Comparison of ENCODE assay signal across 1 cellular context in the genomic region with DNA sequence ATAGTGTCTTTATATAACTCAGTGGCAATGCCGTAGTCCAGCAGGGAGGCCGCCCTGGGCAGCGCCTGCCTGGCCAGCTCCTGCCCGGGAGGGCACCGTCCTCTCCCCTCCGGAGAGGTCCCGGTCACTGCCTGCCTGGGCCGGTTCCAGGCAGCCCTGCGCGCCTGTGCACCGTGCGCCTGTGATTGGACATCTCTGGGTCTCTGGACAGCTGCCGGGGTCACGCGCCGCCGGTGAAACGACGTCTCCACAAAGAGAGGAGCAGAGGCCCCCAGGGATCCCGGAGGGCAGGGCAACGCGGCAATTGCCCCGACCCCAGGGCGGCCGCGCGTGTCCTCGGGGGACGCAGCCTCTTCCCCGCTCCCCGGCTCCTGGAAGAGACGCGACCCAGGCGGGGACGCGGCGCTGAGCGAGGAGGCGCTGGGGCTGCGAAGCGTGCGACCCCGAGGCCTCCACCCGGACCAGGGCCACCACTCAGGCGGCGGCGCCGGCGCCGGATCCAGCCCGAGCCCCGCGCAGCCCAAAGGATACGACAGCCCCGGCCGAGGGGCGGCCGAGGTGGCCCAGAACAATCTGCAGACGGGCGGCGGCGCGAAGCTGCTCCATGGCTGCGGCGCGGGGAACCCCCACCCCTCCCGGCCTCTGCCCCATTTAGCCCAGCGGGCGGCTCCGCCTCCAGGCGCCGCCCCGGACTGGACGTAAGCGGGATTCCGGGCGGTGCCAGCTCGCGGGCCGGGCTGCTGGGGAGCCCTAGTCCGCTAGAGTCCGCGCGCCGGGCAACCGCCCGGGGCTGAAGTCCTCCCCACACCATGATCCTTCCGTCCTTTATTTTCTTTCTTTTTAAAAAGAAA.
A peak's percentile ranks its signal among the peaks of the same experiment; 100 is the strongest.
TF ChIP-seq lines count a peak whose summit lies in the region.

A gene (minus strand): TSS at position 628 of the 851 bp plus-strand sequence. CDS start 22 bp downstream, at position 606.

TF ChIP-seq in HepG2, 621 proteins besides CTCF, POLR2A, EP300 and RAD21 (continued from another document and continues in another):
- TF ChIP-seq, protein P1, sequence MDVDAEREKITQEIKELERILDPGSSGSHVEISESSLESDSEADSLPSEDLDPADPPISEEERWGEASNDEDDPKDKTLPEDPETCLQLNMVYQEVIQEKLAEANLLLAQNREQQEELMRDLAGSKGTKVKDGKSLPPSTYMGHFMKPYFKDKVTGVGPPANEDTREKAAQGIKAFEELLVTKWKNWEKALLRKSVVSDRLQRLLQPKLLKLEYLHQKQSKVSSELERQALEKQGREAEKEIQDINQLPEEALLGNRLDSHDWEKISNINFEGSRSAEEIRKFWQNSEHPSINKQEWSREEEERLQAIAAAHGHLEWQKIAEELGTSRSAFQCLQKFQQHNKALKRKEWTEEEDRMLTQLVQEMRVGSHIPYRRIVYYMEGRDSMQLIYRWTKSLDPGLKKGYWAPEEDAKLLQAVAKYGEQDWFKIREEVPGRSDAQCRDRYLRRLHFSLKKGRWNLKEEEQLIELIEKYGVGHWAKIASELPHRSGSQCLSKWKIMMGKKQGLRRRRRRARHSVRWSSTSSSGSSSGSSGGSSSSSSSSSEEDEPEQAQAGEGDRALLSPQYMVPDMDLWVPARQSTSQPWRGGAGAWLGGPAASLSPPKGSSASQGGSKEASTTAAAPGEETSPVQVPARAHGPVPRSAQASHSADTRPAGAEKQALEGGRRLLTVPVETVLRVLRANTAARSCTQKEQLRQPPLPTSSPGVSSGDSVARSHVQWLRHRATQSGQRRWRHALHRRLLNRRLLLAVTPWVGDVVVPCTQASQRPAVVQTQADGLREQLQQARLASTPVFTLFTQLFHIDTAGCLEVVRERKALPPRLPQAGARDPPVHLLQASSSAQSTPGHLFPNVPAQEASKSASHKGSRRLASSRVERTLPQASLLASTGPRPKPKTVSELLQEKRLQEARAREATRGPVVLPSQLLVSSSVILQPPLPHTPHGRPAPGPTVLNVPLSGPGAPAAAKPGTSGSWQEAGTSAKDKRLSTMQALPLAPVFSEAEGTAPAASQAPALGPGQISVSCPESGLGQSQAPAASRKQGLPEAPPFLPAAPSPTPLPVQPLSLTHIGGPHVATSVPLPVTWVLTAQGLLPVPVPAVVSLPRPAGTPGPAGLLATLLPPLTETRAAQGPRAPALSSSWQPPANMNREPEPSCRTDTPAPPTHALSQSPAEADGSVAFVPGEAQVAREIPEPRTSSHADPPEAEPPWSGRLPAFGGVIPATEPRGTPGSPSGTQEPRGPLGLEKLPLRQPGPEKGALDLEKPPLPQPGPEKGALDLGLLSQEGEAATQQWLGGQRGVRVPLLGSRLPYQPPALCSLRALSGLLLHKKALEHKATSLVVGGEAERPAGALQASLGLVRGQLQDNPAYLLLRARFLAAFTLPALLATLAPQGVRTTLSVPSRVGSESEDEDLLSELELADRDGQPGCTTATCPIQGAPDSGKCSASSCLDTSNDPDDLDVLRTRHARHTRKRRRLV (CRISPR knock-in tag; IDR thresholded peaks at IDR 0.05) = no peak
- no peak for TF ChIP-seq CEBPG (CRISPR knock-in tag; IDR thresholded peaks at IDR 0.05)
- TF ChIP-seq, protein P2, sequence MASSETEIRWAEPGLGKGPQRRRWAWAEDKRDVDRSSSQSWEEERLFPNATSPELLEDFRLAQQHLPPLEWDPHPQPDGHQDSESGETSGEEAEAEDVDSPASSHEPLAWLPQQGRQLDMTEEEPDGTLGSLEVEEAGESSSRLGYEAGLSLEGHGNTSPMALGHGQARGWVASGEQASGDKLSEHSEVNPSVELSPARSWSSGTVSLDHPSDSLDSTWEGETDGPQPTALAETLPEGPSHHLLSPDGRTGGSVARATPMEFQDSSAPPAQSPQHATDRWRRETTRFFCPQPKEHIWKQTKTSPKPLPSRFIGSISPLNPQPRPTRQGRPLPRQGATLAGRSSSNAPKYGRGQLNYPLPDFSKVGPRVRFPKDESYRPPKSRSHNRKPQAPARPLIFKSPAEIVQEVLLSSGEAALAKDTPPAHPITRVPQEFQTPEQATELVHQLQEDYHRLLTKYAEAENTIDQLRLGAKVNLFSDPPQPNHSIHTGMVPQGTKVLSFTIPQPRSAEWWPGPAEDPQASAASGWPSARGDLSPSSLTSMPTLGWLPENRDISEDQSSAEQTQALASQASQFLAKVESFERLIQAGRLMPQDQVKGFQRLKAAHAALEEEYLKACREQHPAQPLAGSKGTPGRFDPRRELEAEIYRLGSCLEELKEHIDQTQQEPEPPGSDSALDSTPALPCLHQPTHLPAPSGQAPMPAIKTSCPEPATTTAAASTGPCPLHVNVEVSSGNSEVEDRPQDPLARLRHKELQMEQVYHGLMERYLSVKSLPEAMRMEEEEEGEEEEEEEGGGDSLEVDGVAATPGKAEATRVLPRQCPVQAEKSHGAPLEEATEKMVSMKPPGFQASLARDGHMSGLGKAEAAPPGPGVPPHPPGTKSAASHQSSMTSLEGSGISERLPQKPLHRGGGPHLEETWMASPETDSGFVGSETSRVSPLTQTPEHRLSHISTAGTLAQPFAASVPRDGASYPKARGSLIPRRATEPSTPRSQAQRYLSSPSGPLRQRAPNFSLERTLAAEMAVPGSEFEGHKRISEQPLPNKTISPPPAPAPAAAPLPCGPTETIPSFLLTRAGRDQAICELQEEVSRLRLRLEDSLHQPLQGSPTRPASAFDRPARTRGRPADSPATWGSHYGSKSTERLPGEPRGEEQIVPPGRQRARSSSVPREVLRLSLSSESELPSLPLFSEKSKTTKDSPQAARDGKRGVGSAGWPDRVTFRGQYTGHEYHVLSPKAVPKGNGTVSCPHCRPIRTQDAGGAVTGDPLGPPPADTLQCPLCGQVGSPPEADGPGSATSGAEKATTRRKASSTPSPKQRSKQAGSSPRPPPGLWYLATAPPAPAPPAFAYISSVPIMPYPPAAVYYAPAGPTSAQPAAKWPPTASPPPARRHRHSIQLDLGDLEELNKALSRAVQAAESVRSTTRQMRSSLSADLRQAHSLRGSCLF (CRISPR knock-in tag; IDR thresholded peaks at IDR 0.05; ENCODE audit: borderline replicate concordance) = no peak; the same call in 1 of the 2 replicates
- peak; percentile 24 for TF ChIP-seq ARNTL (CRISPR knock-in tag; IDR thresholded peaks at IDR 0.05)
- TF ChIP-seq HDAC6 (IDR thresholded peaks at IDR 0.05; ENCODE audit: low read depth, low read length) = no peak
- 0 out of 2 replicates have a peak, but pooled peaks have one; percentile 11 for TF ChIP-seq MLLT10 (CRISPR knock-in tag; IDR thresholded peaks at IDR 0.05)
- TF ChIP-seq, protein P3, sequence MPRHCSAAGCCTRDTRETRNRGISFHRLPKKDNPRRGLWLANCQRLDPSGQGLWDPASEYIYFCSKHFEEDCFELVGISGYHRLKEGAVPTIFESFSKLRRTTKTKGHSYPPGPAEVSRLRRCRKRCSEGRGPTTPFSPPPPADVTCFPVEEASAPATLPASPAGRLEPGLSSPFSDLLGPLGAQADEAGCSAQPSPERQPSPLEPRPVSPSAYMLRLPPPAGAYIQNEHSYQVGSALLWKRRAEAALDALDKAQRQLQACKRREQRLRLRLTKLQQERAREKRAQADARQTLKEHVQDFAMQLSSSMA (CRISPR knock-in tag; IDR thresholded peaks at IDR 0.05) = 0 out of 2 replicates have a peak, but pooled peaks have one; percentile 47
- TF ChIP-seq ZNF619 (CRISPR knock-in tag; IDR thresholded peaks at IDR 0.05) = no peak
- no peak for TF ChIP-seq NFE2 (CRISPR knock-in tag; IDR thresholded peaks at IDR 0.05)
- TF ChIP-seq, protein P4, sequence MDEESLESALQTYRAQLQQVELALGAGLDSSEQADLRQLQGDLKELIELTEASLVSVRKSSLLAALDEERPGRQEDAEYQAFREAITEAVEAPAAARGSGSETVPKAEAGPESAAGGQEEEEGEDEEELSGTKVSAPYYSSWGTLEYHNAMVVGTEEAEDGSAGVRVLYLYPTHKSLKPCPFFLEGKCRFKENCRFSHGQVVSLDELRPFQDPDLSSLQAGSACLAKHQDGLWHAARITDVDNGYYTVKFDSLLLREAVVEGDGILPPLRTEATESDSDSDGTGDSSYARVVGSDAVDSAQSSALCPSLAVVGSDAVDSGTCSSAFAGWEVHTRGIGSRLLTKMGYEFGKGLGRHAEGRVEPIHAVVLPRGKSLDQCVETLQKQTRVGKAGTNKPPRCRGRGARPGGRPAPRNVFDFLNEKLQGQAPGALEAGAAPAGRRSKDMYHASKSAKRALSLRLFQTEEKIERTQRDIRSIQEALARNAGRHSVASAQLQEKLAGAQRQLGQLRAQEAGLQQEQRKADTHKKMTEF (CRISPR knock-in tag; IDR thresholded peaks at IDR 0.05) = peak; percentile 80
- TF ChIP-seq KDM4B (CRISPR knock-in tag; IDR thresholded peaks at IDR 0.05) = 0 out of 2 replicates have a peak, but pooled peaks have one; percentile 29
- TF ChIP-seq ATF1 (CRISPR knock-in tag; IDR thresholded peaks at IDR 0.05) = no peak
- peak; percentile 79 for TF ChIP-seq YEATS4 (CRISPR knock-in tag; IDR thresholded peaks at IDR 0.05; ENCODE audit: borderline replicate concordance)
- TF ChIP-seq NR2F1 (CRISPR knock-in tag; IDR thresholded peaks at IDR 0.05) = no peak
- TF ChIP-seq, protein P5, sequence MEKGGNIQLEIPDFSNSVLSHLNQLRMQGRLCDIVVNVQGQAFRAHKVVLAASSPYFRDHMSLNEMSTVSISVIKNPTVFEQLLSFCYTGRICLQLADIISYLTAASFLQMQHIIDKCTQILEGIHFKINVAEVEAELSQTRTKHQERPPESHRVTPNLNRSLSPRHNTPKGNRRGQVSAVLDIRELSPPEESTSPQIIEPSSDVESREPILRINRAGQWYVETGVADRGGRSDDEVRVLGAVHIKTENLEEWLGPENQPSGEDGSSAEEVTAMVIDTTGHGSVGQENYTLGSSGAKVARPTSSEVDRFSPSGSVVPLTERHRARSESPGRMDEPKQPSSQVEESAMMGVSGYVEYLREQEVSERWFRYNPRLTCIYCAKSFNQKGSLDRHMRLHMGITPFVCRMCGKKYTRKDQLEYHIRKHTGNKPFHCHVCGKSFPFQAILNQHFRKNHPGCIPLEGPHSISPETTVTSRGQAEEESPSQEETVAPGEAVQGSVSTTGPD (CRISPR knock-in tag; IDR thresholded peaks at IDR 0.05) = no peak
- TF ChIP-seq ZNF382 (CRISPR knock-in tag; IDR thresholded peaks at IDR 0.05; ENCODE audit: borderline replicate concordance) = no peak
- TF ChIP-seq, protein P6, sequence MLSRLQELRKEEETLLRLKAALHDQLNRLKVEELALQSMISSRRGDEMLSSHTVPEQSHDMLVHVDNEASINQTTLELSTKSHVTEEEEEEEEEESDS (CRISPR knock-in tag; IDR thresholded peaks at IDR 0.05; ENCODE audit: borderline replicate concordance) = no peak
- TF ChIP-seq ZBTB20 (CRISPR knock-in tag; IDR thresholded peaks at IDR 0.05; ENCODE audit: borderline replicate concordance, low read depth) = no peak
- peak; percentile 81 for TF ChIP-seq ZNF788 (CRISPR knock-in tag; IDR thresholded peaks at IDR 0.05; ENCODE audit: borderline replicate concordance)
- no peak for TF ChIP-seq ZNF672 (CRISPR knock-in tag; IDR thresholded peaks at IDR 0.05)
- TF ChIP-seq, protein P7, sequence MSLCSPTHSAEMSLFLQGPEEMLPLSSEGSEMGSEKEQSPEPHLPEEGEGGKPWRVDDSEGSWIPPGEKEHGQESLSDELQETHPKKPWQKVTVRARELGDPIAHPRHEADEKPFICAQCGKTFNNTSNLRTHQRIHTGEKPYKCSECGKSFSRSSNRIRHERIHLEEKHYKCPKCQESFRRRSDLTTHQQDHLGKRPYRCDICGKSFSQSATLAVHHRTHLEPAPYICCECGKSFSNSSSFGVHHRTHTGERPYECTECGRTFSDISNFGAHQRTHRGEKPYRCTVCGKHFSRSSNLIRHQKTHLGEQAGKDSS (CRISPR knock-in tag; IDR thresholded peaks at IDR 0.05; ENCODE audit: borderline replicate concordance, low read depth) = no peak; the same call in 1 of the 2 replicates
- peak; percentile 83 for TF ChIP-seq HNRNPK (IDR thresholded peaks at IDR 0.05; ENCODE audit: low read depth, low read length, poor library complexity, severe bottlenecking)
- 0 out of 2 replicates have a peak, but pooled peaks have one; percentile 64 for TF ChIP-seq ZSCAN12 (CRISPR knock-in tag; IDR thresholded peaks at IDR 0.05)
- no peak for TF ChIP-seq ZNF75D (CRISPR knock-in tag; IDR thresholded peaks at IDR 0.05; ENCODE audit: borderline replicate concordance)
- 0 out of 2 replicates have a peak, but pooled peaks have one; percentile 61 for TF ChIP-seq BRCA1 (CRISPR knock-in tag; IDR thresholded peaks at IDR 0.05)
- peak; percentile 39; the same call in 1 of the 2 replicates for TF ChIP-seq KLF6 (CRISPR knock-in tag; IDR thresholded peaks at IDR 0.05)
- no peak for TF ChIP-seq SSRP1 (CRISPR knock-in tag; IDR thresholded peaks at IDR 0.05)
- TF ChIP-seq BCL6 (CRISPR knock-in tag; IDR thresholded peaks at IDR 0.05) = no peak
- TF ChIP-seq, protein P8, sequence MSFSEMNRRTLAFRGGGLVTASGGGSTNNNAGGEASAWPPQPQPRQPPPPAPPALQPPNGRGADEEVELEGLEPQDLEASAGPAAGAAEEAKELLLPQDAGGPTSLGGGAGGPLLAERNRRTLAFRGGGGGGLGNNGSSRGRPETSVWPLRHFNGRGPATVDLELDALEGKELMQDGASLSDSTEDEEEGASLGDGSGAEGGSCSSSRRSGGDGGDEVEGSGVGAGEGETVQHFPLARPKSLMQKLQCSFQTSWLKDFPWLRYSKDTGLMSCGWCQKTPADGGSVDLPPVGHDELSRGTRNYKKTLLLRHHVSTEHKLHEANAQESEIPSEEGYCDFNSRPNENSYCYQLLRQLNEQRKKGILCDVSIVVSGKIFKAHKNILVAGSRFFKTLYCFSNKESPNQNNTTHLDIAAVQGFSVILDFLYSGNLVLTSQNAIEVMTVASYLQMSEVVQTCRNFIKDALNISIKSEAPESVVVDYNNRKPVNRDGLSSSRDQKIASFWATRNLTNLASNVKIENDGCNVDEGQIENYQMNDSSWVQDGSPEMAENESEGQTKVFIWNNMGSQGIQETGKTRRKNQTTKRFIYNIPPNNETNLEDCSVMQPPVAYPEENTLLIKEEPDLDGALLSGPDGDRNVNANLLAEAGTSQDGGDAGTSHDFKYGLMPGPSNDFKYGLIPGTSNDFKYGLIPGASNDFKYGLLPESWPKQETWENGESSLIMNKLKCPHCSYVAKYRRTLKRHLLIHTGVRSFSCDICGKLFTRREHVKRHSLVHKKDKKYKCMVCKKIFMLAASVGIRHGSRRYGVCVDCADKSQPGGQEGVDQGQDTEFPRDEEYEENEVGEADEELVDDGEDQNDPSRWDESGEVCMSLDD (CRISPR knock-in tag; IDR thresholded peaks at IDR 0.05; ENCODE audit: borderline replicate concordance) = peak; percentile 68; the same call in 1 of the 2 replicates
- no peak for TF ChIP-seq NFIC (IDR thresholded peaks at IDR 0.05; ENCODE audit: low read length)
- TF ChIP-seq, protein P9, sequence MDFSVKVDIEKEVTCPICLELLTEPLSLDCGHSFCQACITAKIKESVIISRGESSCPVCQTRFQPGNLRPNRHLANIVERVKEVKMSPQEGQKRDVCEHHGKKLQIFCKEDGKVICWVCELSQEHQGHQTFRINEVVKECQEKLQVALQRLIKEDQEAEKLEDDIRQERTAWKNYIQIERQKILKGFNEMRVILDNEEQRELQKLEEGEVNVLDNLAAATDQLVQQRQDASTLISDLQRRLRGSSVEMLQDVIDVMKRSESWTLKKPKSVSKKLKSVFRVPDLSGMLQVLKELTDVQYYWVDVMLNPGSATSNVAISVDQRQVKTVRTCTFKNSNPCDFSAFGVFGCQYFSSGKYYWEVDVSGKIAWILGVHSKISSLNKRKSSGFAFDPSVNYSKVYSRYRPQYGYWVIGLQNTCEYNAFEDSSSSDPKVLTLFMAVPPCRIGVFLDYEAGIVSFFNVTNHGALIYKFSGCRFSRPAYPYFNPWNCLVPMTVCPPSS (IDR thresholded peaks at IDR 0.05) = no peak
- TF ChIP-seq CBX5 (CRISPR knock-in tag; IDR thresholded peaks at IDR 0.05; ENCODE audit: borderline replicate concordance) = no peak
- TF ChIP-seq ZNF333 (CRISPR knock-in tag; IDR thresholded peaks at IDR 0.05; ENCODE audit: borderline replicate concordance) = no peak
- TF ChIP-seq ZNF607 (CRISPR knock-in tag; IDR thresholded peaks at IDR 0.05; ENCODE audit: borderline replicate concordance) = peak; percentile 26
- TF ChIP-seq ZMYM3 (CRISPR knock-in tag; IDR thresholded peaks at IDR 0.05) = no peak
- no peak for TF ChIP-seq ZNF775 (CRISPR knock-in tag; IDR thresholded peaks at IDR 0.05; ENCODE audit: borderline replicate concordance)
- TF ChIP-seq ZNF224 (CRISPR knock-in tag; IDR thresholded peaks at IDR 0.05) = no peak
- 0 out of 2 replicates have a peak, but pooled peaks have one; percentile 14 for TF ChIP-seq ZNF329 (CRISPR knock-in tag; IDR thresholded peaks at IDR 0.05; ENCODE audit: low read depth)
